10 cellular contexts compared by ENCODE assay signal in genomic region chr3:129604223-129604941, GRCh38. TPM values are rescaled to one million over a fixed set of nuclear protein-coding genes. Genes with fewer than 3 reads are reported as not detected.
DNase-seq lines count a peak whose midpoint lies in the region; ATAC-seq and TF ChIP-seq lines count a peak whose summit lies in the region.
"Had no signal": no experiment of that assay in that cellular context is flagged by ENCODE, and none has a peak within 500 bp of the region (broad histone marks: within the 10 kb centered on the region; RNA-seq: fewer than 3 reads in every experiment).

No MANE protein-coding gene starts in this region.

- H3K4me3 Mint-ChIP-seq in naive B cell = peak overlapping the region in 5 of 8 donors; percentile 53 to 89 (median 66)

- TF ChIP-seq CTCF in right atrium auricular region (IDR thresholded peaks at IDR 0.05) = no peak
- no peak for TF ChIP-seq CTCF in vagina (IDR thresholded peaks at IDR 0.05)

- peak overlapping the region; percentile 75 for H3K4me3 ChIP-seq in right atrium auricular region
- H3K4me3 ChIP-seq in duodenal mucosa (ENCODE audit: low read depth in 1 of 2, low read length in 2 of 2) = peak overlapping the region; percentile 63 to 70
- peak overlapping the region; percentile 68 to 80 for H3K4me3 ChIP-seq in vagina

- no peaks in the 10 kb centered on the region for H3K36me3 ChIP-seq in right atrium auricular region
- no peaks in the 10 kb centered on the region for H3K36me3 ChIP-seq in duodenal mucosa (ENCODE audit: control insufficient read depth in 1 of 2, insufficient read depth in 2 of 2, low read length in 2 of 2)
- H3K36me3 ChIP-seq in vagina = no peaks in the 10 kb centered on the region

- H3K9ac ChIP-seq in duodenal mucosa (ENCODE audit: low read depth in 1 of 2, low read length in 2 of 2) = peak overlapping the region; percentile 15 to 69

- H3K4me1 ChIP-seq in right atrium auricular region (peaks cover 0 to 89% of the 10 kb centered on the region in 2 donors), duodenal mucosa (ENCODE audit: control insufficient read depth in 1 of 2, insufficient read depth in 2 of 2, low read length in 2 of 2) (peaks cover 12 to 61% of the 10 kb centered on the region in 2 donors), vagina (peaks cover 75% of the 10 kb centered on the region)

- H3K27ac ChIP-seq in right atrium auricular region = peak overlapping the region; percentile 87 to 90
- H3K27ac ChIP-seq in duodenal mucosa (ENCODE audit: low read depth, low read length) = no peak overlapping the region
- peak overlapping the region; percentile 91 for H3K27ac ChIP-seq in vagina

- H3K9me3 ChIP-seq in right atrium auricular region = no peaks in the 10 kb centered on the region
- H3K9me3 ChIP-seq in duodenal mucosa (ENCODE audit: control insufficient read depth in 1 of 2, low read length in 2 of 2) = no peaks in the 10 kb centered on the region
- H3K9me3 ChIP-seq in vagina = no peaks in the 10 kb centered on the region

- no peaks in the 10 kb centered on the region for H3K27me3 ChIP-seq in right atrium auricular region
- peaks cover 26 to 45% of the 10 kb centered on the region in 2 donors for H3K27me3 ChIP-seq in duodenal mucosa (ENCODE audit: control insufficient read depth in 1 of 2, insufficient read depth in 2 of 2, low read length in 2 of 2)
- no peaks in the 10 kb centered on the region for H3K27me3 ChIP-seq in vagina

- DNase-seq in right atrium auricular region (ENCODE audit: low spot score) (no peak), cardiac septum (ENCODE audit: low spot score) (no peak), naive B cell (no peak), vagina (ENCODE audit: extremely low spot score in 2 of 2) (no peak), GM19238 (ENCODE audit: insufficient read length, low spot score) (no peak)
- DNase-seq in stimulated activated CD4-positive, alpha-beta T cell treated with anti-CD3 and anti-CD28 coated beads, Interleukin-4, amount 100 ng/mL, for 1 hour = no peak
- DNase-seq: activated CD8-positive, alpha-beta memory T cell treated with anti-CD3 and anti-CD28 coated beads for 24 hours; NCI-H2081 treated with DMSO at 0.1 percent for 48 hours had no signal

- no peak for TF ChIP-seq POLR2A in vagina (IDR thresholded peaks at IDR 0.05)

- H3K9me3 Mint-ChIP-seq in naive B cell = no peaks in the 10 kb centered on the region

- peak overlapping the region in 1 of 6 donors; percentile 39 for H3K27ac Mint-ChIP-seq in naive B cell

- H3K27me3 Mint-ChIP-seq in naive B cell = peaks cover 20 to 41% (median 40%) of the 10 kb centered on the region in 3 donors

- ATAC-seq in naive B cell (ENCODE audit: low read depth in 2 of 2) (no peak), HG03175 (IDR thresholded peaks at IDR 0.05; ENCODE audit: unreplicated experiment) (no peak)

- H3K4me1 Mint-ChIP-seq in naive B cell = peaks cover 16 to 19% (median 17%) of the 10 kb centered on the region in 3 donors

- H3K36me3 Mint-ChIP-seq in naive B cell = peaks cover 0 to 8% of the 10 kb centered on the region in 2 donors

- intact Hi-C loops in cardiac septum (cut with DNase I) = loop anchor here (10.0 kb wide), 1 partner anchor 220 kb away; no protein-coding TSS in a partner anchor
- intact Hi-C loops in vagina (cut with DNase I) = loop anchor here (2.0 kb wide), 1 partner anchor 44 kb away; no protein-coding TSS in a partner anchor

RNA-seq across cellular contexts. Expression of gene PLXND1, which starts 2.1 kb away (rescaled TPM):
- total RNA-seq in right atrium auricular region = 10 to 100 TPM; 44.5 to 93.1 TPM
- 54.8 TPM for total RNA-seq in cardiac septum
- polyA plus RNA-seq in naive B cell (ENCODE audit: low read depth in 6 of 6) = under 1 TPM in 2 of 6 donors, not detected in 4; 0.11 to 0.32 TPM
- 96.5 TPM for total RNA-seq in vagina
